1 cellular context compared by ENCODE assay signal in the genomic region with DNA sequence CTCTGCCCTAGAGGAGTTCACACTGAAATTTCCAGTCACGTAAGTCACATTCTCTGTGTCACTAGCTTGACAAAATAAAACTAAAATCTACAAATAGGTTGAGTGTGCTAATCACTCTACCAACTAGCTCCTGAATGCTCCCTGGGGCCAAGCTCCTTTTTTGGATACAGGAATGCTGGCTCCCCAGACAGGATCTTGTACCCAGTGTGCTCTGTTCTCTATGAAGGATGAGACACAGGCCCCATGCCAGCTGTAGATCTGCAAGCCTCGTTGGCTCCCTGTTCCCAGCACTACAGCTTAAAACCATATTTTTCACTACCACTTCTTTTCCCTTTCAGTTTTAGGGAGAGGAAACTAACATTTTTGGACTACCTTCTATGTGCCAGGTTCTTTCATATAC.
TF ChIP-seq lines count a peak whose summit lies in the region.

No MANE protein-coding gene starts in this region.

TF ChIP-seq in WTC11, 78 proteins besides CTCF, POLR2A, EP300 and RAD21 (continued from another document):
- TF ChIP-seq, protein P1, sequence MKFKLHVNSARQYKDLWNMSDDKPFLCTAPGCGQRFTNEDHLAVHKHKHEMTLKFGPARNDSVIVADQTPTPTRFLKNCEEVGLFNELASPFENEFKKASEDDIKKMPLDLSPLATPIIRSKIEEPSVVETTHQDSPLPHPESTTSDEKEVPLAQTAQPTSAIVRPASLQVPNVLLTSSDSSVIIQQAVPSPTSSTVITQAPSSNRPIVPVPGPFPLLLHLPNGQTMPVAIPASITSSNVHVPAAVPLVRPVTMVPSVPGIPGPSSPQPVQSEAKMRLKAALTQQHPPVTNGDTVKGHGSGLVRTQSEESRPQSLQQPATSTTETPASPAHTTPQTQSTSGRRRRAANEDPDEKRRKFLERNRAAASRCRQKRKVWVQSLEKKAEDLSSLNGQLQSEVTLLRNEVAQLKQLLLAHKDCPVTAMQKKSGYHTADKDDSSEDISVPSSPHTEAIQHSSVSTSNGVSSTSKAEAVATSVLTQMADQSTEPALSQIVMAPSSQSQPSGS (CRISPR knock-in tag; IDR thresholded peaks at IDR 0.05; ENCODE audit: borderline replicate concordance, low read depth), result no peak
- TF ChIP-seq MXD4 (CRISPR knock-in tag; IDR thresholded peaks at IDR 0.05; ENCODE audit: borderline replicate concordance) (no peak), CREM (CRISPR knock-in tag; IDR thresholded peaks at IDR 0.05) (no peak), NR1H2 (CRISPR knock-in tag; IDR thresholded peaks at IDR 0.05) (no peak), ZNF232 (CRISPR knock-in tag; IDR thresholded peaks at IDR 0.05) (no peak)
